27 cellular contexts compared by ENCODE assay signal in the genomic region with DNA sequence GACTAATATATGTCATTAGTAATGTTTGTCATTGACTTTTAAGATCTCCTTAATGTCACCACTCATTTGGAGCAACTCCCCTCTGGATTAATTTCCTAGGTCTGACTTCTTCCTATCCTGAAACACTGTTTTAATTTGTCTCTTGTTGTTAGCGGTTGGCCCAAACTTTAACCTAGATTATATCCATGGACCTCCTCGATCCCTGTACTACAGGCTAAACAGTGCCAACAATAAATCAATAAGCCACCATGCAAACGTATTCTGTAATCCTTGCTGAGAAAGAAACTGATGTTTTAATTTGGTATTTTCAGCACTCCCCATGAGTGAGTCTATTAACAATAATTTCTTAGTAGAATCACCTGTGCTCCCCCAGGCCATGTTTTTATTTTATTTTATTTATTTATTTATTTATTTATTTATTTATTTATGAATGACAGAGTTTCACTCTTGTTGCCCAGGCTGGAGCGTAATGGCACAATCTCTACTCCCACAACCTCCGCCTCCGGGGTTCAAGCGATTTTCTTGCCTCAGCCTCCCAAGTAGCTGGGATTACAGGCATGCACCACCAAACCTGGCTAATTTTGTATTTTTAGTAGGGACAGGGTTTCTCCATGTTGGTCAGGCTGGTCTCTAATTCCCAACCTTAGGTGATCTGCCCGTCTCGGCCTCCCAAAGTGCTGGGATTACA.
"Had no signal": no experiment of that assay in that cellular context is flagged by ENCODE, and none has a peak within 500 bp of the region (broad histone marks: within the 10 kb centered on the region; RNA-seq: fewer than 3 reads in every experiment).

No MANE protein-coding gene starts in this region.

- H3K27me3 ChIP-seq: neural progenitor cell, ovary, spleen, stomach, thyroid gland, tibial nerve, upper lobe of left lung, vagina had no signal

- H3K36me3 ChIP-seq: neural progenitor cell, ovary, spleen, stomach, thoracic aorta, thyroid gland, tibial nerve, upper lobe of left lung, vagina had no signal

- H3K4me1 ChIP-seq: neural progenitor cell, parathyroid adenoma, psoas muscle, spleen, stomach, thyroid gland, tibial nerve, upper lobe of left lung, vagina had no signal

- H3K9me3 ChIP-seq: ovary, psoas muscle, spleen, stomach, thoracic aorta, thyroid gland, tibial nerve, upper lobe of left lung, vagina had no signal

- H3K4me2 ChIP-seq: neural progenitor cell, smooth muscle cell had no signal

- ATAC-seq: naive thymus-derived CD4-positive, alpha-beta T cell; natural killer cell; psoas muscle; right cardiac atrium; sciatic nerve; stimulated activated effector memory CD8-positive, alpha-beta T cell treated with anti-CD3 and anti-CD28 coated beads, Interleukin-12 subunit alpha, Interleukin-12 subunit beta, amount 100 ng/mL, for 72 hours; stimulated activated naive B cell treated with anti-CD40 and anti-IgM and Interleukin-4, amounts not matched to agents 10 μg/mL and 1 μg/mL and 100 μg/mL, for 72 hours had no signal

- FAIRE-seq: urothelium cell line had no signal

- H3K9ac ChIP-seq: neural progenitor cell, parathyroid adenoma had no signal

- H2AFZ ChIP-seq: neural progenitor cell, parathyroid adenoma had no signal

- DNase-seq: naive thymus-derived CD4-positive, alpha-beta T cell; natural killer cell; occipital lobe; ovary; psoas muscle; right cardiac atrium; spleen; stimulated activated CD4-positive, alpha-beta T cell treated with anti-CD3 and anti-CD28 coated beads, Interleukin-12 subunit alpha, Interleukin-12 subunit beta, amount 100 ng/mL, for 4 hours; stimulated activated CD4-positive, alpha-beta T cell treated with anti-CD3 and anti-CD28 coated beads, Interleukin-1b, Interleukin-23, amount 100 ng/mL, for 48 hours; stimulated activated CD4-positive, alpha-beta T cell treated with anti-CD3 and anti-CD28 coated beads, Interleukin-4, amount 100 ng/mL, for 1 hour; stimulated activated CD4-positive, alpha-beta T cell treated with anti-CD3 and anti-CD28 coated beads, Interleukin-4, amount 100 ng/mL, for 4 hours; stimulated activated naive B cell treated with anti-CD40 and anti-IgM and Interleukin-4, amounts not matched to agents 10 μg/mL and 1 μg/mL and 100 μg/mL, for 72 hours; stimulated activated naive CD4-positive, alpha-beta T cell treated with Interleukin-2 at 50 U/mL for 16 hours; stomach; thyroid gland; trophoblast cell; upper lobe of left lung had no signal

- H3K4me3 ChIP-seq: neural progenitor cell, ovary, psoas muscle, skin epidermis, smooth muscle cell, spleen, stomach, thoracic aorta, thyroid gland, tibial nerve, upper lobe of left lung, vagina had no signal

- H3K79me2 ChIP-seq: parathyroid adenoma had no signal

- H3K27ac ChIP-seq: neural progenitor cell, ovary, parathyroid adenoma, psoas muscle, skin epidermis, spleen, stomach, thoracic aorta, thyroid gland, tibial nerve, upper lobe of left lung, vagina had no signal
